ENCODE assay signal across 8 cellular contexts in genomic region chr4:7067147-7067522, GRCh38. TPM values are rescaled to one million over a fixed set of nuclear protein-coding genes. Genes with fewer than 3 reads are reported as not detected.
A peak's percentile ranks its signal among the peaks of the same experiment; 100 is the strongest.
DNase-seq lines count a peak whose midpoint lies in the region; TF ChIP-seq lines count a peak whose summit lies in the region.

No MANE protein-coding gene starts in this region.

- TF ChIP-seq CTCF in adrenal gland (IDR thresholded peaks at IDR 0.05) (no peak), lower leg skin (IDR thresholded peaks at IDR 0.05) (no peak), tibial artery (IDR thresholded peaks at IDR 0.05) (no peak)

- peaks cover 4% of the 10 kb centered on the region for H3K36me3 Mint-ChIP-seq in IgD-negative memory B cell

- H3K36me3 ChIP-seq in adrenal gland (replicated peaks in 1 of 2): peaks cover 0 to 26% of the 10 kb centered on the region in 2 donors
- H3K36me3 ChIP-seq in tibial artery: peaks cover 12 to 22% (median 20%) of the 10 kb centered on the region in 3 donors

- DNase-seq in activated CD4-positive, alpha-beta T cell treated with anti-CD3 and anti-CD28 coated beads for 48 hours: peak; percentile 60
- no peak for DNase-seq in activated CD4-positive, alpha-beta T cell treated with anti-CD3 and anti-CD28 coated beads, Interleukin-2, amount 50 U/mL, for 48 hours
- DNase-seq in adrenal gland: peak; percentile 81 to 95 (median 93)
- no peak for DNase-seq in lower leg skin (ENCODE audit: low spot score in 2 of 2)
- DNase-seq in tibial artery: peak; percentile 40 to 75
- DNase-seq in retina: no peak
- DNase-seq in NCI-H524 (lab: John Stamatoyannopoulos, UW): no peak

- no peaks in the 10 kb centered on the region for H3K9me3 Mint-ChIP-seq in IgD-negative memory B cell

- 1 to 3% (median 2%) methylated on average over 14 to 19 of the region's 19 CpGs for WGBS in adrenal gland, 4 donors
- WGBS in lower leg skin, 2 donors: 1 to 4% methylated on average over 14 to 19 of the region's 19 CpGs

- H3K4me1 ChIP-seq in adrenal gland (replicated peaks in 1 of 2) (peaks cover 26 to 39% of the 10 kb centered on the region in 2 donors), tibial artery (peaks cover 0 to 30% (median 23%) of the 10 kb centered on the region in 4 donors)

- H3K4me1 Mint-ChIP-seq in IgD-negative memory B cell: peaks cover 18 to 34% (median 25%) of the 10 kb centered on the region in 3 donors

- H3K27ac Mint-ChIP-seq in IgD-negative memory B cell: peak overlapping the region; percentile 45 to 97 (median 61)

- TF ChIP-seq POLR2A in adrenal gland (IDR thresholded peaks at IDR 0.05): no peak
- TF ChIP-seq POLR2A in lower leg skin (IDR thresholded peaks at IDR 0.05): no peak

- peak overlapping the region; percentile 88 to 98 (median 92) for H3K4me3 Mint-ChIP-seq in IgD-negative memory B cell

- H3K27ac ChIP-seq in adrenal gland (peak overlapping the region; percentile 93 to 98 (median 95)), tibial artery (peak overlapping the region; percentile 87 to 95)

- H3K4me3 ChIP-seq in adrenal gland (peak overlapping the region in 3 of 4 donors; percentile 36 to 88 (median 66)), lower leg skin (ENCODE audit: low read depth, poor library complexity, severe bottlenecking) (peak overlapping the region; percentile 93), tibial artery (peak overlapping the region; percentile 67 to 90)

- intact Hi-C loops in adrenal gland (cut with DNase I) (loop anchor here in 1 of 2 donors (5.0 kb wide), 1 partner anchor 350 kb away; the partner anchor contains the start of gene BLOC1S4), lower leg skin (cut with DNase I; ENCODE audit: low total_unique reads) (loop anchor here (5.0 kb wide), 1 partner anchor 90 kb away; no protein-coding TSS in a partner anchor), tibial artery (cut with DNase I; ENCODE audit: low total_unique reads) (no loop called here)

- H3K9me3 ChIP-seq in adrenal gland (replicated peaks in 1 of 3) (no peaks in the 10 kb centered on the region), tibial artery (no peaks in the 10 kb centered on the region)

- no peaks in the 10 kb centered on the region for H3K27me3 Mint-ChIP-seq in IgD-negative memory B cell

- H3K27me3 ChIP-seq in adrenal gland (no peaks in the 10 kb centered on the region), tibial artery (no peaks in the 10 kb centered on the region)

RNA-seq across cellular contexts. Expression of gene GRPEL1, which starts 0.7 kb away (rescaled TPM):
- polyA plus RNA-seq in IgD-negative memory B cell (49.0 TPM), adrenal gland (100 to 1,000 TPM in 1 of 3 donors, 10 to 100 TPM in 2; 35.8 to 439 (median 77.0) TPM)
- total RNA-seq in adrenal gland (100 to 1,000 TPM in 2 of 8 donors, 10 to 100 TPM in 6; 43.7 to 249 (median 74.8) TPM), lower leg skin (10 to 100 TPM; 20.8 to 24.0 (median 21.6) TPM)

RNA-seq across cellular contexts. Expression of gene TADA2B, which starts 24.0 kb away (rescaled TPM):
- polyA plus RNA-seq in IgD-negative memory B cell (4.7 TPM), adrenal gland (10 to 100 TPM; 13.3 to 26.6 (median 14.9) TPM)
- total RNA-seq in adrenal gland (10 to 100 TPM; 28.9 to 60.8 (median 33.2) TPM), lower leg skin (10 to 100 TPM; 26.2 to 30.0 (median 27.2) TPM)

Comparison
In these comparisons a context has a peak if more than half of its experiments do, and no peak if none do; other contexts are left out.
1. DNase-seq: peak in activated CD4-positive, alpha-beta T cell treated with anti-CD3 and anti-CD28 coated beads for 48 hours (single experiment), adrenal gland (7 of 7) and tibial artery (2 of 2); none in activated CD4-positive, alpha-beta T cell treated with anti-CD3 and anti-CD28 coated beads, Interleukin-2, amount 50 U/mL, for 48 hours (0 of 2), lower leg skin (0 of 2), retina (single experiment) and NCI-H524 (0 of 2).
2. Peak in every context shown above with its lines, with median percentiles within 50 percentile points of each other: H3K4me3 ChIP-seq.